In the genomic region with DNA sequence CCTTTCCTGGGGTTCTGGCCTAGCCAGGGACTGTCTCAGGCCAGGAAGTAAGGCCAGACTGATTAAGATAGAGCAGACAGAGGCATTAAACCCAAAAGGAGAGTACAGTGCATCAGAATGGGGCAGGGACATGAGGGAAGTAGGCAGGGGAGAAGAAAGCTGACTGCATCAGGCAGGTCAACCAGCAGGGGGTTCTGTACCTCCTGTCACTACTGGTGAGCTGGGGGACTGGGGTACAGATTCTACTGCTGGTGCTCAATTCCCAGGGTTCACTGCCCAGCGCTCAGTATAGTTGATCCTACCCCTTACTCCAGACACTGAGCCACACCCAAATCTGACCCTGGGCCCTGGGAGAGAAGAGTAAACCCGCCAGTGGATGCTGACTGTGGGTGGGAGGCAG, we compare ENCODE assay signal across 11 cellular contexts. TPM values are rescaled to one million over a fixed set of nuclear protein-coding genes. Genes with fewer than 3 reads are reported as not detected.
DNase-seq lines count a peak whose midpoint lies in the region; ATAC-seq and TF ChIP-seq lines count a peak whose summit lies in the region.
"Had no signal": no experiment of that assay in that cellular context is flagged by ENCODE, and none has a peak within 500 bp of the region (broad histone marks: within the 10 kb centered on the region; RNA-seq: fewer than 3 reads in every experiment).

No MANE protein-coding gene starts in this region.

- H3K4me3 ChIP-seq in right atrium auricular region, result no peak overlapping the region
- no peak overlapping the region for H3K4me3 ChIP-seq in liver (ENCODE audit: low read depth in 1 of 3, low read length in 3 of 3)
- H3K4me3 ChIP-seq in aorta (ENCODE audit: low read length in 2 of 2), result no peak overlapping the region
- no peak overlapping the region for H3K4me3 ChIP-seq in SJCRH30
- H3K4me3 ChIP-seq: SJSA1 had no signal

- DNase-seq in right atrium auricular region (ENCODE audit: low spot score) (no peak), Right ventricle myocardium superior (no peak), aorta (no peak), SJCRH30 (no peak)
- peak; percentile 38 for DNase-seq in activated CD8-positive, alpha-beta T cell treated with anti-CD3 and anti-CD28 coated beads, Interleukin-2, amount 10 ng/mL, durations not matched to agents 7 days and 5 days
- DNase-seq: stimulated activated CD4-positive, alpha-beta T cell treated with anti-CD3 and anti-CD28 coated beads, Interleukin-15, amount 100 ng/mL, for 24 hours had no signal

- H3K27me3 Mint-ChIP-seq in activated CD8-positive, alpha-beta T cell treated with anti-CD3 and anti-CD28 coated beads, Interleukin-2, amount 10 ng/mL, durations not matched to agents 7 days and 5 days (ENCODE audit: low read depth), result peaks cover 25% of the 10 kb centered on the region

- H3K36me3 Mint-ChIP-seq in activated CD8-positive, alpha-beta T cell treated with anti-CD3 and anti-CD28 coated beads, Interleukin-2, amount 10 ng/mL, durations not matched to agents 7 days and 5 days (ENCODE audit: low read depth), result no peaks in the 10 kb centered on the region

- H3K4me3 Mint-ChIP-seq in activated CD8-positive, alpha-beta T cell treated with anti-CD3 and anti-CD28 coated beads, Interleukin-2, amount 10 ng/mL, durations not matched to agents 7 days and 5 days, result no peak overlapping the region

- peaks cover 0 to 67% of the 10 kb centered on the region in 2 donors for H3K4me1 ChIP-seq in right atrium auricular region
- peaks cover 0 to 16% (median 6%) of the 10 kb centered on the region in 4 donors for H3K4me1 ChIP-seq in liver (ENCODE audit: control insufficient read depth in 4 of 4, insufficient read depth in 4 of 4, low read length in 3 of 4)
- no peaks in the 10 kb centered on the region for H3K4me1 ChIP-seq in aorta (ENCODE audit: control insufficient read depth in 1 of 2, insufficient read depth in 2 of 2, low read length in 2 of 2)
- peaks cover 3% of the 10 kb centered on the region; the same call in 1 of the 2 replicates for H3K4me1 ChIP-seq in SJCRH30

- 87% methylated on average over 2 of the region's 2 CpGs for WGBS in liver
- 92 to 96% methylated on average over 2 of the region's 2 CpGs for WGBS in aorta, 2 donors

- no peak for TF ChIP-seq RAD21 in liver (IDR thresholded peaks at IDR 0.05)

- intact Hi-C loops in Right ventricle myocardium superior (cut with DNase I) (no loop called here), aorta (cut with DNase I) (loop anchor here in 1 of 2 donors (5.0 kb wide), 1 partner anchor 50 kb away; no protein-coding TSS in a partner anchor)

- no peaks in the 10 kb centered on the region for H3K9me3 Mint-ChIP-seq in activated CD8-positive, alpha-beta T cell treated with anti-CD3 and anti-CD28 coated beads, Interleukin-2, amount 10 ng/mL, durations not matched to agents 7 days and 5 days (ENCODE audit: insufficient read depth)

- peaks cover 16% of the 10 kb centered on the region for H3K4me1 Mint-ChIP-seq in activated CD8-positive, alpha-beta T cell treated with anti-CD3 and anti-CD28 coated beads, Interleukin-2, amount 10 ng/mL, durations not matched to agents 7 days and 5 days (ENCODE audit: low read depth)

- no peak overlapping the region for H3K9ac ChIP-seq in liver (ENCODE audit: low read depth in 1 of 2, low read length in 2 of 2)

- H3K27ac ChIP-seq in right atrium auricular region (peak overlapping the region; percentile 26 to 62), liver (ENCODE audit: low read depth in 1 of 2, low read length in 2 of 2) (peak overlapping the region; percentile 39 to 57), aorta (ENCODE audit: low read depth in 1 of 2, low read length in 2 of 2) (peak overlapping the region in 1 of 2 donors; percentile 25), SJCRH30 (no peak overlapping the region)
- H3K27ac ChIP-seq: SJSA1 had no signal

- ATAC-seq in Right ventricle myocardium superior (ENCODE audit: poor library complexity), result no peak
- ATAC-seq in activated CD8-positive, alpha-beta T cell treated with anti-CD3 and anti-CD28 coated beads, Interleukin-2, amount 10 ng/mL, durations not matched to agents 7 days and 5 days, result no peak
- no peak for ATAC-seq in aorta (ENCODE audit: low FRiP score)
- ATAC-seq in GM18873 (IDR thresholded peaks at IDR 0.05; ENCODE audit: low FRiP score, unreplicated experiment), result no peak
- no peak for ATAC-seq in HG03280 (IDR thresholded peaks at IDR 0.05; ENCODE audit: unreplicated experiment)

- no peaks in the 10 kb centered on the region for H3K36me3 ChIP-seq in right atrium auricular region
- H3K36me3 ChIP-seq in liver (ENCODE audit: control insufficient read depth in 4 of 4, insufficient read depth in 3 of 4, low read depth in 1 of 4, low read length in 3 of 4), result no peaks in the 10 kb centered on the region
- H3K36me3 ChIP-seq in aorta (ENCODE audit: control insufficient read depth in 1 of 2, insufficient read depth in 2 of 2, low read length in 1 of 2), result no peaks in the 10 kb centered on the region
- H3K36me3 ChIP-seq in SJCRH30, result no peaks in the 10 kb centered on the region
- H3K36me3 ChIP-seq: SJSA1 had no signal

- CTCF ChIA-PET in activated CD8-positive, alpha-beta T cell treated with anti-CD3 and anti-CD28 coated beads, Interleukin-2, amount 10 ng/mL, durations not matched to agents 7 days and 5 days (lab: Charles Lee), result interaction anchor here (0.6 to 2.3 kb wide), 10 partner anchors 9 to 477 kb away, joined by 3 to 9 read pairs (median 3); no protein-coding TSS in a partner anchor

- H3K27me3 ChIP-seq in right atrium auricular region (no peaks in the 10 kb centered on the region), liver (ENCODE audit: control insufficient read depth in 4 of 4, insufficient read depth in 4 of 4, low read length in 3 of 4) (no peaks in the 10 kb centered on the region), aorta (ENCODE audit: control insufficient read depth in 1 of 2, insufficient read depth in 2 of 2, low read length in 1 of 2) (no peaks in the 10 kb centered on the region), SJCRH30 (no peaks in the 10 kb centered on the region; the same call in 1 of the 2 replicates)
- H3K27me3 ChIP-seq: SJSA1 had no signal

- POLR2A ChIA-PET in activated CD8-positive, alpha-beta T cell treated with anti-CD3 and anti-CD28 coated beads, Interleukin-2, amount 10 ng/mL, durations not matched to agents 7 days and 5 days (lab: Charles Lee), result interaction anchor here (1.0 to 6.7 kb wide), 2 partner anchors 9 to 104 kb away, joined by 3 to 46 read pairs; no protein-coding TSS in a partner anchor

- peak overlapping the region; percentile 66 for H3K27ac Mint-ChIP-seq in activated CD8-positive, alpha-beta T cell treated with anti-CD3 and anti-CD28 coated beads, Interleukin-2, amount 10 ng/mL, durations not matched to agents 7 days and 5 days

- H3K9me3 ChIP-seq in right atrium auricular region (no peaks in the 10 kb centered on the region), liver (ENCODE audit: control insufficient read depth in 4 of 4, low read length in 3 of 4) (no peaks in the 10 kb centered on the region), aorta (ENCODE audit: control insufficient read depth, low read length) (no peaks in the 10 kb centered on the region), SJCRH30 (replicated peaks) (no peaks in the 10 kb centered on the region)
- H3K9me3 ChIP-seq: SJSA1 had no signal

- TF ChIP-seq CTCF in right atrium auricular region (IDR thresholded peaks at IDR 0.05) (no peak), liver (IDR thresholded peaks at IDR 0.05; ENCODE audit: low read depth, low read length, missing input control) (no peak)

TF ChIP-seq in liver, 16 proteins besides CTCF, POLR2A, EP300 and RAD21:
- TF ChIP-seq RXRA (IDR thresholded peaks at IDR 0.05) (no peak), FOXA2 (IDR thresholded peaks at IDR 0.05) (no peak), JUND (IDR thresholded peaks at IDR 0.05) (no peak)
- TF ChIP-seq, protein P1, sequence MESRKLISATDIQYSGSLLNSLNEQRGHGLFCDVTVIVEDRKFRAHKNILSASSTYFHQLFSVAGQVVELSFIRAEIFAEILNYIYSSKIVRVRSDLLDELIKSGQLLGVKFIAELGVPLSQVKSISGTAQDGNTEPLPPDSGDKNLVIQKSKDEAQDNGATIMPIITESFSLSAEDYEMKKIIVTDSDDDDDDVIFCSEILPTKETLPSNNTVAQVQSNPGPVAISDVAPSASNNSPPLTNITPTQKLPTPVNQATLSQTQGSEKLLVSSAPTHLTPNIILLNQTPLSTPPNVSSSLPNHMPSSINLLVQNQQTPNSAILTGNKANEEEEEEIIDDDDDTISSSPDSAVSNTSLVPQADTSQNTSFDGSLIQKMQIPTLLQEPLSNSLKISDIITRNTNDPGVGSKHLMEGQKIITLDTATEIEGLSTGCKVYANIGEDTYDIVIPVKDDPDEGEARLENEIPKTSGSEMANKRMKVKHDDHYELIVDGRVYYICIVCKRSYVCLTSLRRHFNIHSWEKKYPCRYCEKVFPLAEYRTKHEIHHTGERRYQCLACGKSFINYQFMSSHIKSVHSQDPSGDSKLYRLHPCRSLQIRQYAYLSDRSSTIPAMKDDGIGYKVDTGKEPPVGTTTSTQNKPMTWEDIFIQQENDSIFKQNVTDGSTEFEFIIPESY (IDR thresholded peaks at IDR 0.05), result no peak
- TF ChIP-seq, protein P2, sequence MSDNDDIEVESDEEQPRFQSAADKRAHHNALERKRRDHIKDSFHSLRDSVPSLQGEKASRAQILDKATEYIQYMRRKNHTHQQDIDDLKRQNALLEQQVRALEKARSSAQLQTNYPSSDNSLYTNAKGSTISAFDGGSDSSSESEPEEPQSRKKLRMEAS (IDR thresholded peaks at IDR 0.05), result no peak

RNA-seq across cellular contexts. Expression of a gene that starts 12.9 kb away (rescaled TPM):
- total RNA-seq in right atrium auricular region (10 to 100 TPM; 13.9 TPM), Right ventricle myocardium superior (11.3 TPM), liver (10 to 100 TPM; 39.8 to 70.1 TPM), aorta (10 to 100 TPM; 38.7 to 38.8 TPM)
- total RNA-seq in activated CD8-positive, alpha-beta T cell treated with anti-CD3 and anti-CD28 coated beads, Interleukin-2, amount 10 ng/mL, durations not matched to agents 7 days and 5 days, result 10 to 100 TPM; 47.7 to 48.6 TPM
- polyA plus RNA-seq in liver (10 to 100 TPM; 17.2 to 20.0 TPM), aorta (10 to 100 TPM; 14.0 to 17.7 TPM)
- 37.3 and 42.2 TPM in 2 replicates for total RNA-seq in SJCRH30 (2014; rRNA removed; shearing (Covaris generic))

RNA-seq across cellular contexts. Expression of a gene that starts 39.1 kb away (rescaled TPM):
- total RNA-seq in right atrium auricular region (under 1 TPM in 1 of 2 donors, not detected in 1; 0.08 TPM), Right ventricle myocardium superior (not detected), liver (under 1 TPM; 0.09 to 0.17 TPM), aorta (not detected)
- under 1 TPM; 0.08 to 0.18 TPM for total RNA-seq in activated CD8-positive, alpha-beta T cell treated with anti-CD3 and anti-CD28 coated beads, Interleukin-2, amount 10 ng/mL, durations not matched to agents 7 days and 5 days
- polyA plus RNA-seq in liver (not detected), aorta (not detected)
- total RNA-seq in SJCRH30 (2014; rRNA removed; shearing (Covaris generic)), result not detected in 2 replicates
- total RNA-seq: endothelial cell of umbilical vein, SJSA1 had no signal
